20 cellular contexts compared by ENCODE assay signal in genomic region chr2:1514391-1515072, GRCh38.
DNase-seq lines count a peak whose midpoint lies in the region; ATAC-seq and TF ChIP-seq lines count a peak whose summit lies in the region.
"Had no signal": no experiment of that assay in that cellular context is flagged by ENCODE, and none has a peak within 500 bp of the region (broad histone marks: within the 10 kb centered on the region; RNA-seq: fewer than 3 reads in every experiment).

No MANE protein-coding gene starts in this region.

- H4K20me1 ChIP-seq in DND-41 (ENCODE audit: insufficient read depth, low read length) = no peaks in the 10 kb centered on the region

- WGBS in sigmoid colon, 2 donors = 74 to 81% methylated on average over 18 of the region's 18 CpGs
- WGBS in heart right ventricle, 2 donors = 73 to 75% methylated on average over 18 of the region's 18 CpGs

- H2AFZ ChIP-seq in DND-41 (ENCODE audit: low read depth, low read length) = no peak overlapping the region
- H2AFZ ChIP-seq: PC-9 had no signal

- ATAC-seq in DND-41 (ENCODE audit: insufficient read depth, low read depth) (no peak), heart right ventricle (no peak), HG02588 (IDR thresholded peaks at IDR 0.05; ENCODE audit: unreplicated experiment) (no peak)
- ATAC-seq: K562 had no signal

- H3K9ac ChIP-seq in DND-41 (ENCODE audit: low read depth, low read length) (no peak overlapping the region), colonic mucosa (ENCODE audit: low read depth in 2 of 2, low read length in 2 of 2) (no peak overlapping the region)

- H3K27ac ChIP-seq in DND-41 (ENCODE audit: low read length) (0 out of 2 replicates have a peak overlapping the region, but pooled peaks have one; percentile 18), KOPT-K1 (ENCODE audit: low read depth, low read length, poor library complexity, severe bottlenecking) (peak overlapping the region; percentile 18), colonic mucosa (no peak overlapping the region), sigmoid colon (no peak overlapping the region), heart right ventricle (no peak overlapping the region)
- H3K27ac ChIP-seq: PC-9, SK-N-MC had no signal

- no peak for TF ChIP-seq POLR2A in sigmoid colon (IDR thresholded peaks at IDR 0.05)

- H3K79me2 ChIP-seq in DND-41 (ENCODE audit: insufficient read depth, low read length) = no peaks in the 10 kb centered on the region

- no peak overlapping the region for H3K4me2 ChIP-seq in DND-41 (ENCODE audit: insufficient read depth, low read length)
- H3K4me2 ChIP-seq: PC-9 had no signal

- intact Hi-C loops in colonic mucosa (cut with DNase I) (no loop called here), sigmoid colon (cut with DNase I) (no loop called here), heart right ventricle (cut with DNase I) (loop anchor here in 1 of 10 donors (10.0 kb wide), 1 partner anchor 260 kb away; no protein-coding TSS in a partner anchor)

- DNase-seq in DND-41 = peak; percentile 19
- DNase-seq in colonic mucosa = peak; percentile 2
- DNase-seq in sigmoid colon = peak; percentile 40
- DNase-seq in AG20443 (ENCODE audit: low spot score) = no peak
- DNase-seq in heart right ventricle = no peak
- DNase-seq: Calu3, DMS153, H9, MM.1S, NCI-H1417, NCI-H1694, NCI-H2029 treated with DMSO at 0.1 percent for 48 hours, NCI-H446 treated with DMSO at 0.1 percent for 48 hours, NCI-H526, PC-9, SHP77 treated with DMSO at 0.1 percent for 48 hours had no signal

- TF ChIP-seq EP300 in sigmoid colon (IDR thresholded peaks at IDR 0.05) = no peak

- H3K9me3 ChIP-seq in DND-41 (ENCODE audit: insufficient read depth, low read length, severe bottlenecking) = no peaks in the 10 kb centered on the region
- H3K9me3 ChIP-seq in KOPT-K1 (ENCODE audit: insufficient read depth, low read length, poor library complexity, severe bottlenecking) = no peaks in the 10 kb centered on the region
- no peaks in the 10 kb centered on the region for H3K9me3 ChIP-seq in colonic mucosa
- no peaks in the 10 kb centered on the region for H3K9me3 ChIP-seq in sigmoid colon
- H3K9me3 ChIP-seq in heart right ventricle = no peaks in the 10 kb centered on the region

- no peak overlapping the region for H3K4me3 ChIP-seq in DND-41 (ENCODE audit: low read depth in 1 of 2, low read length in 2 of 2)
- no peak overlapping the region for H3K4me3 ChIP-seq in colonic mucosa
- H3K4me3 ChIP-seq in sigmoid colon = no peak overlapping the region
- H3K4me3 ChIP-seq in heart right ventricle = no peak overlapping the region
- H3K4me3 ChIP-seq: K562, PC-9, SK-N-MC had no signal

- H3K4me1 ChIP-seq in DND-41 (ENCODE audit: insufficient read depth, low read length) (peaks cover 37% of the 10 kb centered on the region), colonic mucosa (no peaks in the 10 kb centered on the region), sigmoid colon (no peaks in the 10 kb centered on the region), heart right ventricle (peaks cover 0 to 27% (median 6%) of the 10 kb centered on the region in 9 donors)

- no peak for TF ChIP-seq CTCF in DND-41 (IDR thresholded peaks at IDR 0.05; ENCODE audit: borderline replicate concordance, extremely low read depth, low read length, poor library complexity, severe bottlenecking)
- no peak for TF ChIP-seq CTCF in colonic mucosa (IDR thresholded peaks at IDR 0.05)
- no peak for TF ChIP-seq CTCF in sigmoid colon (IDR thresholded peaks at IDR 0.05)
- TF ChIP-seq CTCF in heart right ventricle (IDR thresholded peaks at IDR 0.05) = no peak

- no peaks in the 10 kb centered on the region for H3K27me3 ChIP-seq in DND-41 (ENCODE audit: insufficient read depth, low read length, poor library complexity)
- H3K27me3 ChIP-seq in colonic mucosa = no peaks in the 10 kb centered on the region
- H3K27me3 ChIP-seq in sigmoid colon = peaks cover 0 to 3% (median 0%) of the 10 kb centered on the region in 3 donors
- H3K27me3 ChIP-seq in heart right ventricle = peaks cover 0 to 17% (median 0%) of the 10 kb centered on the region in 7 donors

- H3K36me3 ChIP-seq in DND-41 (ENCODE audit: insufficient read depth, low read length) (no peaks in the 10 kb centered on the region), KOPT-K1 (ENCODE audit: insufficient read depth, low read length) (no peaks in the 10 kb centered on the region), colonic mucosa (no peaks in the 10 kb centered on the region), sigmoid colon (no peaks in the 10 kb centered on the region), heart right ventricle (no peaks in the 10 kb centered on the region)

Comparison
In these comparisons a context has a peak if more than half of its experiments do, and no peak if none do; other contexts are left out.
1. DNase-seq: peak in DND-41 (single experiment), colonic mucosa (single experiment) and sigmoid colon (single experiment); none in AG20443 (single experiment) and heart right ventricle (0 of 2).
2. H3K27ac ChIP-seq: peak in DND-41 (single experiment) and KOPT-K1 (single experiment); none in colonic mucosa (single experiment), sigmoid colon (0 of 4) and heart right ventricle (0 of 10).